ENCODE assay signal across 9 cellular contexts in genomic region chr22:20550851-20551744, GRCh38. TPM values are rescaled to one million over a fixed set of nuclear protein-coding genes. Genes with fewer than 3 reads are reported as not detected.
DNase-seq lines count a peak whose midpoint lies in the region; ATAC-seq and TF ChIP-seq lines count a peak whose summit lies in the region.
"Had no signal": no experiment of that assay in that cellular context is flagged by ENCODE, and none has a peak within 500 bp of the region (broad histone marks: within the 10 kb centered on the region; RNA-seq: fewer than 3 reads in every experiment).

No MANE protein-coding gene starts in this region.

- no peak for TF ChIP-seq RAD21 in liver (IDR thresholded peaks at IDR 0.05)

- DNase-seq in ACHN, result peak; percentile 14
- DNase-seq in T-helper 9 cell, result peak; percentile 33
- DNase-seq in central memory CD8-positive, alpha-beta T cell (ENCODE audit: low spot score in 2 of 2), result peak; percentile 45 to 58
- DNase-seq in stimulated activated CD4-positive, alpha-beta T cell treated with anti-CD3 and anti-CD28 coated beads, TNF-alpha, amount 100 ng/mL, for 24 hours (ENCODE audit: low read depth in 3 of 3), result peak in 2 of 3 experiments; percentile 37 to 58
- DNase-seq in NCI-H187 (lab: John Stamatoyannopoulos, UW), result no peak
- DNase-seq in NOMO-1 treated with dmso at 0.1 percent for 144 hours (lab: John Stamatoyannopoulos, UW; ENCODE audit: unreplicated experiment), result no peak

- no peak overlapping the region for H3K4me3 ChIP-seq in liver (ENCODE audit: low read depth in 1 of 3, low read length in 3 of 3)

- peak; percentile 71 for ATAC-seq in central memory CD8-positive, alpha-beta T cell (replicated peaks; ENCODE audit: extremely low read depth, poor library complexity, severe bottlenecking)
- no peak for ATAC-seq in HG03280 (IDR thresholded peaks at IDR 0.05; ENCODE audit: unreplicated experiment)

- peak overlapping the region; percentile 98 for H3K27ac Mint-ChIP-seq in central memory CD8-positive, alpha-beta T cell (ENCODE audit: low read depth)

- no peak overlapping the region for H3K9ac ChIP-seq in liver (ENCODE audit: low read depth in 1 of 2, low read length in 2 of 2)

- H3K4me1 ChIP-seq in liver (ENCODE audit: control insufficient read depth in 4 of 4, insufficient read depth in 4 of 4, low read length in 3 of 4), result peaks cover 0 to 19% (median 11%) of the 10 kb centered on the region in 4 donors

- H3K27me3 ChIP-seq in liver (ENCODE audit: control insufficient read depth in 4 of 4, insufficient read depth in 4 of 4, low read length in 3 of 4), result no peaks in the 10 kb centered on the region

- H3K9me3 ChIP-seq in liver (ENCODE audit: control insufficient read depth in 4 of 4, low read length in 3 of 4), result no peaks in the 10 kb centered on the region

- H3K36me3 ChIP-seq in liver (ENCODE audit: control insufficient read depth in 4 of 4, insufficient read depth in 3 of 4, low read depth in 1 of 4, low read length in 3 of 4), result peaks cover 4 to 28% (median 9%) of the 10 kb centered on the region in 4 donors

- no peaks in the 10 kb centered on the region for H3K9me3 Mint-ChIP-seq in central memory CD8-positive, alpha-beta T cell

- H3K4me3 Mint-ChIP-seq in central memory CD8-positive, alpha-beta T cell, result peak overlapping the region; percentile 73

- in situ Hi-C loops in ACHN (cut with HindIII; ENCODE audit: low pct_ligation_motif_present, low pct_unique_long_range_greater_than_20kb, low sequenced_read_pairs), result no loop called here

- TF ChIP-seq CTCF in liver (IDR thresholded peaks at IDR 0.05; ENCODE audit: low read depth, low read length, missing input control), result peak; percentile 11

- H3K27ac ChIP-seq in liver (ENCODE audit: low read depth in 1 of 2, low read length in 2 of 2), result peak overlapping the region; percentile 70 to 72
- H3K27ac ChIP-seq: C4-2B had no signal

- peaks cover 32% of the 10 kb centered on the region for H3K36me3 Mint-ChIP-seq in central memory CD8-positive, alpha-beta T cell (ENCODE audit: insufficient read depth)

- peaks cover 57% of the 10 kb centered on the region for H3K4me1 Mint-ChIP-seq in central memory CD8-positive, alpha-beta T cell

- WGBS in liver, result 76% methylated on average over 27 of the region's 27 CpGs

- H3K27me3 Mint-ChIP-seq in central memory CD8-positive, alpha-beta T cell, result no peaks in the 10 kb centered on the region

TF ChIP-seq in liver, 16 proteins besides CTCF, POLR2A, EP300 and RAD21:
- peak; percentile 44 for TF ChIP-seq YY1 (IDR thresholded peaks at IDR 0.05)
- no peak for TF ChIP-seq RXRA (IDR thresholded peaks at IDR 0.05)
- no peak for TF ChIP-seq HNF4G (IDR thresholded peaks at IDR 0.05)

RNA-seq across cellular contexts. Expression of gene MED15, which starts 43.7 kb away (rescaled TPM):
- 10 to 100 TPM; 19.4 to 28.0 TPM for total RNA-seq in liver
- polyA plus RNA-seq in liver, result 10 to 100 TPM in 1 of 2 donors, 1 to 10 TPM in 1; 9.7 to 12.9 TPM

RNA-seq across cellular contexts. Expression of gene KLHL22, which starts 55.5 kb away (rescaled TPM):
- 10 to 100 TPM; 11.3 to 20.3 TPM for total RNA-seq in liver
- polyA plus RNA-seq in liver, result 1 to 10 TPM; 2.0 to 6.1 TPM

Comparison
In these comparisons a context has a peak if more than half of its experiments do, and no peak if none do; other contexts are left out.
1. DNase-seq: peak in ACHN (single experiment), T-helper 9 cell (single experiment), central memory CD8-positive, alpha-beta T cell (2 of 2) and stimulated activated CD4-positive, alpha-beta T cell treated with anti-CD3 and anti-CD28 coated beads, TNF-alpha, amount 100 ng/mL, for 24 hours (2 of 3); none in NCI-H187 (0 of 2) and NOMO-1 treated with dmso at 0.1 percent for 144 hours (single experiment).